In the genomic region with DNA sequence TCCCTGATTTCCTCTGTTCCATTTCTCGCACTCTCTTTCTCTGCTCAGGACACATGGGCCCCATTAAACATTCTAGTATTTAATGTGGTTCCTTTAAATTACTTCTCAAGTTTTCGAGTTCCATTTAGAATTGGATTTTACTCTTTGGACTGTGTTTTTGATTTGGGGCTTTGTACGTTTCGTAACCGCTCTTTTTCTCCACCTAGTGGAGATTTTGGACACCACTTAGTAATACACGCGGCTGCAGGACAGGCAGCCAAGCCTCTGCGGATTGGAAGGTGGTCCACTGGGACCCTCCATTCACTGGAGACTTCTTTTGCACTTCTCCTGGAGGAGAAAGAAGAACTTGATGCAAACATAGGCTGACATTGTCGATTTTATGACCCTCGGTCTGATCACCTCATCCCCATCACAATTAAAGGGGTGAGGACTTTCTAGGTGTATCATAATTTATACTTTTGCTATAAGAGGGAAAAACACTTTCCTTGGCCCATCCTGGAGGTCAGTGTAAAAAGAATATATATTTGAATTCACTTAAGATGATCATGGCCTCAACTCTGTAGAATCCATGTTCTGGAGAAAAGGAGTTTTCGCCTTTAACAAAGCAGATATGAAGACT, we compare ENCODE assay signal across 8 cellular contexts.
DNase-seq lines count a peak whose midpoint lies in the region; ATAC-seq and TF ChIP-seq lines count a peak whose summit lies in the region.

No MANE protein-coding gene starts in this region.

- no peak overlapping the region for H2BK12ac ChIP-seq in neuronal stem cell (ENCODE audit: low read length)

- no peak overlapping the region for H2BK15ac ChIP-seq in neuronal stem cell (ENCODE audit: low read length)

- H4K91ac ChIP-seq in neuronal stem cell (ENCODE audit: low read depth, low read length, poor library complexity), result no peak overlapping the region

- H3K9me3 ChIP-seq in HEK293 (ENCODE audit: control insufficient read depth, insufficient read depth, low read depth, low read length) (no peaks in the 10 kb centered on the region), SK-N-MC (ENCODE audit: low read depth, low read length) (no peaks in the 10 kb centered on the region), neuronal stem cell (replicated peaks in 1 of 2; ENCODE audit: control insufficient read depth in 2 of 2, insufficient read depth in 1 of 2, low read depth in 1 of 2, low read length in 2 of 2) (no peaks in the 10 kb centered on the region)

- peak; percentile 0 for DNase-seq in COLO668 (lab: John Stamatoyannopoulos, UW; ENCODE audit: unreplicated experiment)
- no peak for DNase-seq in SK-N-MC (ENCODE audit: low read depth, low spot score)
- DNase-seq in fibroblast of the aortic adventitia (ENCODE audit: low read depth), result peak; percentile 51
- DNase-seq in neuronal stem cell (ENCODE audit: low spot score), result peak; percentile 46
- DNase-seq in left colon, result no peak

- intact Hi-C loops in left colon (cut with DNase I, micrococcal nuclease), result no loop called here

- no peak overlapping the region for H3K9ac ChIP-seq in SK-N-MC (ENCODE audit: insufficient read length)
- no peak overlapping the region for H3K9ac ChIP-seq in neuronal stem cell (ENCODE audit: low read depth, low read length, poor library complexity)

- H3K4me1 ChIP-seq in HEK293 (ENCODE audit: control insufficient read depth, insufficient read depth, low read length), result no peaks in the 10 kb centered on the region
- peaks cover 0 to 2% of the 10 kb centered on the region in 2 donors for H3K4me1 ChIP-seq in neuronal stem cell (ENCODE audit: control insufficient read depth in 2 of 2, insufficient read depth in 1 of 2, low read depth in 1 of 2, low read length in 2 of 2)

- H3K27ac ChIP-seq in HEK293 (ENCODE audit: extremely low read depth, low read depth, low read length) (no peak overlapping the region), SK-N-MC (no peak overlapping the region), neuronal stem cell (replicated peaks; ENCODE audit: low read length) (no peak overlapping the region)

- no peaks in the 10 kb centered on the region for H3K79me1 ChIP-seq in neuronal stem cell (ENCODE audit: low read depth, low read length)

- no peak overlapping the region for H3K18ac ChIP-seq in neuronal stem cell (ENCODE audit: low read length)

- no CpG with 5 or more reads among the region's 11 CpGs for WGBS in neuronal stem cell (ENCODE audit: extremely low coverage in 2 of 2, insufficient read length in 2 of 2, insufficient replicate concordance in 1 of 2), 2 donors

- H2AFZ ChIP-seq in neuronal stem cell (ENCODE audit: low read length), result peak overlapping the region; percentile 48

- H3K4me3 ChIP-seq in HEK293 (ENCODE audit: low read depth, low read length) (no peak overlapping the region), SK-N-MC (peak overlapping the region; percentile 71), fibroblast of the aortic adventitia (ENCODE audit: low read depth, low read length) (no peak overlapping the region), neuronal stem cell (ENCODE audit: low read length in 2 of 2) (peak overlapping the region in 1 of 2 donors; percentile 71)

- no peak overlapping the region for H3K4ac ChIP-seq in neuronal stem cell (ENCODE audit: low read length)

- H2AK5ac ChIP-seq in neuronal stem cell (ENCODE audit: low read depth, low read length), result no peak overlapping the region

- POLR2A ChIA-PET in HEK293 (lab: Yijun Ruan, JAX), result no interaction called here

- H3K23ac ChIP-seq in neuronal stem cell (ENCODE audit: low read depth, low read length, poor library complexity), result no peak overlapping the region

- no peak overlapping the region for H3K14ac ChIP-seq in neuronal stem cell (ENCODE audit: low read length)

- ATAC-seq in left colon (no peak), HG03025 (IDR thresholded peaks at IDR 0.05; ENCODE audit: low FRiP score, unreplicated experiment) (no peak), GM18502 (IDR thresholded peaks at IDR 0.05; ENCODE audit: poor library complexity, unreplicated experiment) (no peak)

- H3K36me3 ChIP-seq in HEK293 (ENCODE audit: control insufficient read depth in 2 of 2, insufficient read depth in 1 of 2, low read length in 2 of 2), result no peaks in the 10 kb centered on the region
- H3K36me3 ChIP-seq in SK-N-MC (ENCODE audit: insufficient read depth, low read length), result no peaks in the 10 kb centered on the region
- H3K36me3 ChIP-seq in neuronal stem cell (replicated peaks in 1 of 2; ENCODE audit: control insufficient read depth in 2 of 2, insufficient read depth in 2 of 2, low read length in 2 of 2), result no peaks in the 10 kb centered on the region

- CTCF ChIA-PET in HEK293 (lab: Yijun Ruan, JAX), result interaction anchor here (0.7 to 10.7 kb wide), 9 partner anchors 11 to 180 kb away, joined by 3 to 103 read pairs (median 4); a partner anchor contains a TSS

- TF ChIP-seq CTCF in HEK293 (tag by site-specific recombination; IDR thresholded peaks at IDR 0.05), result no peak
- peak; percentile 62 for TF ChIP-seq CTCF in fibroblast of the aortic adventitia (IDR thresholded peaks at IDR 0.05; ENCODE audit: insufficient read depth, low read length)

- peaks cover 0 to 49% (median 15%) of the 10 kb centered on the region in 3 experiments for H3K27me3 ChIP-seq in neuronal stem cell (ENCODE audit: control insufficient read depth in 3 of 3, insufficient read depth in 3 of 3, low read depth in 1 of 3, low read length in 3 of 3)

- H2BK5ac ChIP-seq in neuronal stem cell (ENCODE audit: low read length), result no peak overlapping the region

- H4K8ac ChIP-seq in neuronal stem cell (ENCODE audit: low read depth, low read length), result no peak overlapping the region

- H3K4me2 ChIP-seq in neuronal stem cell (ENCODE audit: insufficient read depth, low read length, poor library complexity, severe bottlenecking), result peak overlapping the region; percentile 88

- no peak overlapping the region for H2BK120ac ChIP-seq in neuronal stem cell (ENCODE audit: low read depth, low read length)

TF ChIP-seq in HEK293, 187 proteins besides CTCF, POLR2A, EP300 and RAD21:
- TF ChIP-seq, protein P1, sequence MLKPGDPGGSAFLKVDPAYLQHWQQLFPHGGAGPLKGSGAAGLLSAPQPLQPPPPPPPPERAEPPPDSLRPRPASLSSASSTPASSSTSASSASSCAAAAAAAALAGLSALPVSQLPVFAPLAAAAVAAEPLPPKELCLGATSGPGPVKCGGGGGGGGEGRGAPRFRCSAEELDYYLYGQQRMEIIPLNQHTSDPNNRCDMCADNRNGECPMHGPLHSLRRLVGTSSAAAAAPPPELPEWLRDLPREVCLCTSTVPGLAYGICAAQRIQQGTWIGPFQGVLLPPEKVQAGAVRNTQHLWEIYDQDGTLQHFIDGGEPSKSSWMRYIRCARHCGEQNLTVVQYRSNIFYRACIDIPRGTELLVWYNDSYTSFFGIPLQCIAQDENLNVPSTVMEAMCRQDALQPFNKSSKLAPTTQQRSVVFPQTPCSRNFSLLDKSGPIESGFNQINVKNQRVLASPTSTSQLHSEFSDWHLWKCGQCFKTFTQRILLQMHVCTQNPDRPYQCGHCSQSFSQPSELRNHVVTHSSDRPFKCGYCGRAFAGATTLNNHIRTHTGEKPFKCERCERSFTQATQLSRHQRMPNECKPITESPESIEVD (tag by site-specific recombination; IDR thresholded peaks at IDR 0.05), result no peak
- no peak for TF ChIP-seq ZNF558 (tag by site-specific recombination; IDR thresholded peaks at IDR 0.05)
- TF ChIP-seq ZNF16 (tag by site-specific recombination; IDR thresholded peaks at IDR 0.05; ENCODE audit: low read depth), result no peak
- no peak for TF ChIP-seq ZNF707 (tag by site-specific recombination; IDR thresholded peaks at IDR 0.05)
- TF ChIP-seq ZNF510 (tag by site-specific recombination; IDR thresholded peaks at IDR 0.05; ENCODE audit: insufficient replicate concordance), result no peak
- TF ChIP-seq ZNF654 (tag by site-specific recombination; IDR thresholded peaks at IDR 0.05; ENCODE audit: low read depth), result peak; percentile 47
- no peak for TF ChIP-seq TRIM28 (IDR thresholded peaks at IDR 0.05; ENCODE audit: borderline replicate concordance, low read length)
- peak; percentile 74 for TF ChIP-seq PRDM1 (tag by site-specific recombination; IDR thresholded peaks at IDR 0.05)
- TF ChIP-seq ZNF660 (tag by site-specific recombination; IDR thresholded peaks at IDR 0.05), result no peak
- no peak for TF ChIP-seq ZNF202 (tag by site-specific recombination; IDR thresholded peaks at IDR 0.05; ENCODE audit: borderline replicate concordance)
- no peak for TF ChIP-seq ZNF184 (tag by site-specific recombination; IDR thresholded peaks at IDR 0.05)

Comparison
In these comparisons a context has a peak if more than half of its experiments do, and no peak if none do; other contexts are left out.
1. DNase-seq: peak in COLO668 (single experiment), fibroblast of the aortic adventitia (single experiment) and neuronal stem cell (single experiment); none in SK-N-MC (single experiment) and left colon (0 of 2).